ENCODE assay signal across 1 cellular context in the genomic region with DNA sequence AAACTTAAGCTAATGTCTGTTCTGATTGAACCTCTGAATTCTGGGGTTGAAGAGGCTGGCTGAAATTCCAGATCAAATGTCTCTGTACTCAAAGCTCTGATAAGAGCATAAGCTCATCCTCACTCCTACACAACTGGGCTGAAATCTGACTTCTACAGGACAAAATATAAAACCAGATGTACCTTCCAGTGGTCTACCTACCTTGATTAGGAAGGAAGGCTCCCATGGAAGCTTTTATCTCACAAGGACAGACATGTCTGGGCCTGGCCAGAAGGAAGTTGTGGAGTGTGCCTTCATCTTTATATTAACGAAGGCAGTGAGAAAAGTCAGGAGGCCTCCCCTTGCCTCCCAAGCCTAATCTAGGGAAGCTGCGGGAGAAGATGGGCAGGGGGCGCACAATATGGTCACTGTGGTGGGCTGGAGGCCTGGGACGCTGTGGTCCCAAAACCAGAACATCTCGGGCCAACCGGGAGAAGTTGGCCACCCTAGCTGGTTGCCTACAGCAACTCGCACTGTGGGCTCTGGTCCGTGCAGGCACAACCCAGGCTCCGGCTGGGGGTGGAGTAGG.
TF ChIP-seq lines count a peak whose summit lies in the region.

No MANE protein-coding gene starts in this region.

TF ChIP-seq in K562, 482 proteins besides CTCF, POLR2A, EP300 and RAD21 (continued from another document and continues in another):
- TF ChIP-seq NFIC (IDR thresholded peaks at IDR 0.05) (peak; percentile 88), TSC22D4 (tag; IDR thresholded peaks at IDR 0.05) (no peak), HDAC3 (IDR thresholded peaks at IDR 0.05; ENCODE audit: borderline replicate concordance, partially characterized antibody) (peak; percentile 80), BCOR (IDR thresholded peaks at IDR 0.05) (no peak; the same call in 1 of the 2 replicates), ZNF551 (CRISPR knock-in tag; IDR thresholded peaks at IDR 0.05) (no peak), SRF (CRISPR knock-in tag; IDR thresholded peaks at IDR 0.05) (no peak), ZBTB7A (IDR thresholded peaks at IDR 0.05; ENCODE audit: borderline replicate concordance, control insufficient read depth, low read depth, low read length) (no peak), TAF7 (tag; IDR thresholded peaks at IDR 0.05) (no peak; the same call in 1 of the 2 replicates), HCFC1 (IDR thresholded peaks at IDR 0.05; ENCODE audit: low read depth, low read length) (no peak), CBX2 (IDR thresholded peaks at IDR 0.05; ENCODE audit: insufficient read depth, low read length, poor library complexity, severe bottlenecking) (no peak), TAF15 (IDR thresholded peaks at IDR 0.05; ENCODE audit: low read depth, low read length) (no peak), NFATC3 (IDR thresholded peaks at IDR 0.05) (no peak), HMG20B (CRISPR knock-in tag; IDR thresholded peaks at IDR 0.05) (no peak), JUNB (CRISPR knock-in tag; conservative IDR thresholded peaks at IDR 0.05) (no peak), ZBTB8A (IDR thresholded peaks at IDR 0.05; ENCODE audit: partially characterized antibody) (no peak), SIN3A (IDR thresholded peaks at IDR 0.05; ENCODE audit: borderline replicate concordance in 2 of 2, control insufficient read depth in 1 of 2, low read depth in 2 of 2, low read length in 2 of 2) (0 out of 4 replicates have a peak, but pooled peaks of 1 of the 2 experiments have one; percentile 47)
- TF ChIP-seq, protein P1, sequence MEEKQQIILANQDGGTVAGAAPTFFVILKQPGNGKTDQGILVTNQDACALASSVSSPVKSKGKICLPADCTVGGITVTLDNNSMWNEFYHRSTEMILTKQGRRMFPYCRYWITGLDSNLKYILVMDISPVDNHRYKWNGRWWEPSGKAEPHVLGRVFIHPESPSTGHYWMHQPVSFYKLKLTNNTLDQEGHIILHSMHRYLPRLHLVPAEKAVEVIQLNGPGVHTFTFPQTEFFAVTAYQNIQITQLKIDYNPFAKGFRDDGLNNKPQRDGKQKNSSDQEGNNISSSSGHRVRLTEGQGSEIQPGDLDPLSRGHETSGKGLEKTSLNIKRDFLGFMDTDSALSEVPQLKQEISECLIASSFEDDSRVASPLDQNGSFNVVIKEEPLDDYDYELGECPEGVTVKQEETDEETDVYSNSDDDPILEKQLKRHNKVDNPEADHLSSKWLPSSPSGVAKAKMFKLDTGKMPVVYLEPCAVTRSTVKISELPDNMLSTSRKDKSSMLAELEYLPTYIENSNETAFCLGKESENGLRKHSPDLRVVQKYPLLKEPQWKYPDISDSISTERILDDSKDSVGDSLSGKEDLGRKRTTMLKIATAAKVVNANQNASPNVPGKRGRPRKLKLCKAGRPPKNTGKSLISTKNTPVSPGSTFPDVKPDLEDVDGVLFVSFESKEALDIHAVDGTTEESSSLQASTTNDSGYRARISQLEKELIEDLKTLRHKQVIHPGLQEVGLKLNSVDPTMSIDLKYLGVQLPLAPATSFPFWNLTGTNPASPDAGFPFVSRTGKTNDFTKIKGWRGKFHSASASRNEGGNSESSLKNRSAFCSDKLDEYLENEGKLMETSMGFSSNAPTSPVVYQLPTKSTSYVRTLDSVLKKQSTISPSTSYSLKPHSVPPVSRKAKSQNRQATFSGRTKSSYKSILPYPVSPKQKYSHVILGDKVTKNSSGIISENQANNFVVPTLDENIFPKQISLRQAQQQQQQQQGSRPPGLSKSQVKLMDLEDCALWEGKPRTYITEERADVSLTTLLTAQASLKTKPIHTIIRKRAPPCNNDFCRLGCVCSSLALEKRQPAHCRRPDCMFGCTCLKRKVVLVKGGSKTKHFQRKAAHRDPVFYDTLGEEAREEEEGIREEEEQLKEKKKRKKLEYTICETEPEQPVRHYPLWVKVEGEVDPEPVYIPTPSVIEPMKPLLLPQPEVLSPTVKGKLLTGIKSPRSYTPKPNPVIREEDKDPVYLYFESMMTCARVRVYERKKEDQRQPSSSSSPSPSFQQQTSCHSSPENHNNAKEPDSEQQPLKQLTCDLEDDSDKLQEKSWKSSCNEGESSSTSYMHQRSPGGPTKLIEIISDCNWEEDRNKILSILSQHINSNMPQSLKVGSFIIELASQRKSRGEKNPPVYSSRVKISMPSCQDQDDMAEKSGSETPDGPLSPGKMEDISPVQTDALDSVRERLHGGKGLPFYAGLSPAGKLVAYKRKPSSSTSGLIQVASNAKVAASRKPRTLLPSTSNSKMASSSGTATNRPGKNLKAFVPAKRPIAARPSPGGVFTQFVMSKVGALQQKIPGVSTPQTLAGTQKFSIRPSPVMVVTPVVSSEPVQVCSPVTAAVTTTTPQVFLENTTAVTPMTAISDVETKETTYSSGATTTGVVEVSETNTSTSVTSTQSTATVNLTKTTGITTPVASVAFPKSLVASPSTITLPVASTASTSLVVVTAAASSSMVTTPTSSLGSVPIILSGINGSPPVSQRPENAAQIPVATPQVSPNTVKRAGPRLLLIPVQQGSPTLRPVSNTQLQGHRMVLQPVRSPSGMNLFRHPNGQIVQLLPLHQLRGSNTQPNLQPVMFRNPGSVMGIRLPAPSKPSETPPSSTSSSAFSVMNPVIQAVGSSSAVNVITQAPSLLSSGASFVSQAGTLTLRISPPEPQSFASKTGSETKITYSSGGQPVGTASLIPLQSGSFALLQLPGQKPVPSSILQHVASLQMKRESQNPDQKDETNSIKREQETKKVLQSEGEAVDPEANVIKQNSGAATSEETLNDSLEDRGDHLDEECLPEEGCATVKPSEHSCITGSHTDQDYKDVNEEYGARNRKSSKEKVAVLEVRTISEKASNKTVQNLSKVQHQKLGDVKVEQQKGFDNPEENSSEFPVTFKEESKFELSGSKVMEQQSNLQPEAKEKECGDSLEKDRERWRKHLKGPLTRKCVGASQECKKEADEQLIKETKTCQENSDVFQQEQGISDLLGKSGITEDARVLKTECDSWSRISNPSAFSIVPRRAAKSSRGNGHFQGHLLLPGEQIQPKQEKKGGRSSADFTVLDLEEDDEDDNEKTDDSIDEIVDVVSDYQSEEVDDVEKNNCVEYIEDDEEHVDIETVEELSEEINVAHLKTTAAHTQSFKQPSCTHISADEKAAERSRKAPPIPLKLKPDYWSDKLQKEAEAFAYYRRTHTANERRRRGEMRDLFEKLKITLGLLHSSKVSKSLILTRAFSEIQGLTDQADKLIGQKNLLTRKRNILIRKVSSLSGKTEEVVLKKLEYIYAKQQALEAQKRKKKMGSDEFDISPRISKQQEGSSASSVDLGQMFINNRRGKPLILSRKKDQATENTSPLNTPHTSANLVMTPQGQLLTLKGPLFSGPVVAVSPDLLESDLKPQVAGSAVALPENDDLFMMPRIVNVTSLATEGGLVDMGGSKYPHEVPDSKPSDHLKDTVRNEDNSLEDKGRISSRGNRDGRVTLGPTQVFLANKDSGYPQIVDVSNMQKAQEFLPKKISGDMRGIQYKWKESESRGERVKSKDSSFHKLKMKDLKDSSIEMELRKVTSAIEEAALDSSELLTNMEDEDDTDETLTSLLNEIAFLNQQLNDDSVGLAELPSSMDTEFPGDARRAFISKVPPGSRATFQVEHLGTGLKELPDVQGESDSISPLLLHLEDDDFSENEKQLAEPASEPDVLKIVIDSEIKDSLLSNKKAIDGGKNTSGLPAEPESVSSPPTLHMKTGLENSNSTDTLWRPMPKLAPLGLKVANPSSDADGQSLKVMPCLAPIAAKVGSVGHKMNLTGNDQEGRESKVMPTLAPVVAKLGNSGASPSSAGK (IDR thresholded peaks at IDR 0.05): no peak
- TF ChIP-seq, protein P2, sequence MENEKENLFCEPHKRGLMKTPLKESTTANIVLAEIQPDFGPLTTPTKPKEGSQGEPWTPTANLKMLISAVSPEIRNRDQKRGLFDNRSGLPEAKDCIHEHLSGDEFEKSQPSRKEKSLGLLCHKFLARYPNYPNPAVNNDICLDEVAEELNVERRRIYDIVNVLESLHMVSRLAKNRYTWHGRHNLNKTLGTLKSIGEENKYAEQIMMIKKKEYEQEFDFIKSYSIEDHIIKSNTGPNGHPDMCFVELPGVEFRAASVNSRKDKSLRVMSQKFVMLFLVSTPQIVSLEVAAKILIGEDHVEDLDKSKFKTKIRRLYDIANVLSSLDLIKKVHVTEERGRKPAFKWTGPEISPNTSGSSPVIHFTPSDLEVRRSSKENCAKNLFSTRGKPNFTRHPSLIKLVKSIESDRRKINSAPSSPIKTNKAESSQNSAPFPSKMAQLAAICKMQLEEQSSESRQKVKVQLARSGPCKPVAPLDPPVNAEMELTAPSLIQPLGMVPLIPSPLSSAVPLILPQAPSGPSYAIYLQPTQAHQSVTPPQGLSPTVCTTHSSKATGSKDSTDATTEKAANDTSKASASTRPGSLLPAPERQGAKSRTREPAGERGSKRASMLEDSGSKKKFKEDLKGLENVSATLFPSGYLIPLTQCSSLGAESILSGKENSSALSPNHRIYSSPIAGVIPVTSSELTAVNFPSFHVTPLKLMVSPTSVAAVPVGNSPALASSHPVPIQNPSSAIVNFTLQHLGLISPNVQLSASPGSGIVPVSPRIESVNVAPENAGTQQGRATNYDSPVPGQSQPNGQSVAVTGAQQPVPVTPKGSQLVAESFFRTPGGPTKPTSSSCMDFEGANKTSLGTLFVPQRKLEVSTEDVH (IDR thresholded peaks at IDR 0.05; ENCODE audit: low read depth, partially characterized antibody): no peak
- TF ChIP-seq, protein P3, sequence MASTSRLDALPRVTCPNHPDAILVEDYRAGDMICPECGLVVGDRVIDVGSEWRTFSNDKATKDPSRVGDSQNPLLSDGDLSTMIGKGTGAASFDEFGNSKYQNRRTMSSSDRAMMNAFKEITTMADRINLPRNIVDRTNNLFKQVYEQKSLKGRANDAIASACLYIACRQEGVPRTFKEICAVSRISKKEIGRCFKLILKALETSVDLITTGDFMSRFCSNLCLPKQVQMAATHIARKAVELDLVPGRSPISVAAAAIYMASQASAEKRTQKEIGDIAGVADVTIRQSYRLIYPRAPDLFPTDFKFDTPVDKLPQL (IDR thresholded peaks at IDR 0.05; ENCODE audit: extremely low read depth, insufficient read length): no peak
- TF ChIP-seq, protein P4, sequence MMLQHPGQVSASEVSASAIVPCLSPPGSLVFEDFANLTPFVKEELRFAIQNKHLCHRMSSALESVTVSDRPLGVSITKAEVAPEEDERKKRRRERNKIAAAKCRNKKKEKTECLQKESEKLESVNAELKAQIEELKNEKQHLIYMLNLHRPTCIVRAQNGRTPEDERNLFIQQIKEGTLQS (IDR thresholded peaks at IDR 0.05): no peak
- TF ChIP-seq, protein P4 (CRISPR knock-in tag; conservative IDR thresholded peaks at IDR 0.05): no peak
- TF ChIP-seq, protein P5, sequence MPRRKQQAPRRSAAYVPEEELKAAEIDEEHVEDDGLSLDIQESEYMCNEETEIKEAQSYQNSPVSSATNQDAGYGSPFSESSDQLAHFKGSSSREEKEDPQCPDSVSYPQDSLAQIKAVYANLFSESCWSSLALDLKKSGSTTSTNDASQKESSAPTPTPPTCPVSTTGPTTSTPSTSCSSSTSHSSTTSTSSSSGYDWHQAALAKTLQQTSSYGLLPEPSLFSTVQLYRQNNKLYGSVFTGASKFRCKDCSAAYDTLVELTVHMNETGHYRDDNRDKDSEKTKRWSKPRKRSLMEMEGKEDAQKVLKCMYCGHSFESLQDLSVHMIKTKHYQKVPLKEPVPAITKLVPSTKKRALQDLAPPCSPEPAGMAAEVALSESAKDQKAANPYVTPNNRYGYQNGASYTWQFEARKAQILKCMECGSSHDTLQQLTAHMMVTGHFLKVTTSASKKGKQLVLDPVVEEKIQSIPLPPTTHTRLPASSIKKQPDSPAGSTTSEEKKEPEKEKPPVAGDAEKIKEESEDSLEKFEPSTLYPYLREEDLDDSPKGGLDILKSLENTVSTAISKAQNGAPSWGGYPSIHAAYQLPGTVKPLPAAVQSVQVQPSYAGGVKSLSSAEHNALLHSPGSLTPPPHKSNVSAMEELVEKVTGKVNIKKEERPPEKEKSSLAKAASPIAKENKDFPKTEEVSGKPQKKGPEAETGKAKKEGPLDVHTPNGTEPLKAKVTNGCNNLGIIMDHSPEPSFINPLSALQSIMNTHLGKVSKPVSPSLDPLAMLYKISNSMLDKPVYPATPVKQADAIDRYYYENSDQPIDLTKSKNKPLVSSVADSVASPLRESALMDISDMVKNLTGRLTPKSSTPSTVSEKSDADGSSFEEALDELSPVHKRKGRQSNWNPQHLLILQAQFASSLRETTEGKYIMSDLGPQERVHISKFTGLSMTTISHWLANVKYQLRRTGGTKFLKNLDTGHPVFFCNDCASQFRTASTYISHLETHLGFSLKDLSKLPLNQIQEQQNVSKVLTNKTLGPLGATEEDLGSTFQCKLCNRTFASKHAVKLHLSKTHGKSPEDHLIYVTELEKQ (CRISPR knock-in tag; IDR thresholded peaks at IDR 0.05): no peak
- TF ChIP-seq, protein P6, sequence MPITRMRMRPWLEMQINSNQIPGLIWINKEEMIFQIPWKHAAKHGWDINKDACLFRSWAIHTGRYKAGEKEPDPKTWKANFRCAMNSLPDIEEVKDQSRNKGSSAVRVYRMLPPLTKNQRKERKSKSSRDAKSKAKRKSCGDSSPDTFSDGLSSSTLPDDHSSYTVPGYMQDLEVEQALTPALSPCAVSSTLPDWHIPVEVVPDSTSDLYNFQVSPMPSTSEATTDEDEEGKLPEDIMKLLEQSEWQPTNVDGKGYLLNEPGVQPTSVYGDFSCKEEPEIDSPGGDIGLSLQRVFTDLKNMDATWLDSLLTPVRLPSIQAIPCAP (CRISPR knock-in tag; IDR thresholded peaks at IDR 0.05; ENCODE audit: borderline replicate concordance): no peak
- TF ChIP-seq, protein P7, sequence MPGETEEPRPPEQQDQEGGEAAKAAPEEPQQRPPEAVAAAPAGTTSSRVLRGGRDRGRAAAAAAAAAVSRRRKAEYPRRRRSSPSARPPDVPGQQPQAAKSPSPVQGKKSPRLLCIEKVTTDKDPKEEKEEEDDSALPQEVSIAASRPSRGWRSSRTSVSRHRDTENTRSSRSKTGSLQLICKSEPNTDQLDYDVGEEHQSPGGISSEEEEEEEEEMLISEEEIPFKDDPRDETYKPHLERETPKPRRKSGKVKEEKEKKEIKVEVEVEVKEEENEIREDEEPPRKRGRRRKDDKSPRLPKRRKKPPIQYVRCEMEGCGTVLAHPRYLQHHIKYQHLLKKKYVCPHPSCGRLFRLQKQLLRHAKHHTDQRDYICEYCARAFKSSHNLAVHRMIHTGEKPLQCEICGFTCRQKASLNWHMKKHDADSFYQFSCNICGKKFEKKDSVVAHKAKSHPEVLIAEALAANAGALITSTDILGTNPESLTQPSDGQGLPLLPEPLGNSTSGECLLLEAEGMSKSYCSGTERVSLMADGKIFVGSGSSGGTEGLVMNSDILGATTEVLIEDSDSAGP (CRISPR knock-in tag; IDR thresholded peaks at IDR 0.05): no peak
